8 cellular contexts compared by ENCODE assay signal in the genomic region with DNA sequence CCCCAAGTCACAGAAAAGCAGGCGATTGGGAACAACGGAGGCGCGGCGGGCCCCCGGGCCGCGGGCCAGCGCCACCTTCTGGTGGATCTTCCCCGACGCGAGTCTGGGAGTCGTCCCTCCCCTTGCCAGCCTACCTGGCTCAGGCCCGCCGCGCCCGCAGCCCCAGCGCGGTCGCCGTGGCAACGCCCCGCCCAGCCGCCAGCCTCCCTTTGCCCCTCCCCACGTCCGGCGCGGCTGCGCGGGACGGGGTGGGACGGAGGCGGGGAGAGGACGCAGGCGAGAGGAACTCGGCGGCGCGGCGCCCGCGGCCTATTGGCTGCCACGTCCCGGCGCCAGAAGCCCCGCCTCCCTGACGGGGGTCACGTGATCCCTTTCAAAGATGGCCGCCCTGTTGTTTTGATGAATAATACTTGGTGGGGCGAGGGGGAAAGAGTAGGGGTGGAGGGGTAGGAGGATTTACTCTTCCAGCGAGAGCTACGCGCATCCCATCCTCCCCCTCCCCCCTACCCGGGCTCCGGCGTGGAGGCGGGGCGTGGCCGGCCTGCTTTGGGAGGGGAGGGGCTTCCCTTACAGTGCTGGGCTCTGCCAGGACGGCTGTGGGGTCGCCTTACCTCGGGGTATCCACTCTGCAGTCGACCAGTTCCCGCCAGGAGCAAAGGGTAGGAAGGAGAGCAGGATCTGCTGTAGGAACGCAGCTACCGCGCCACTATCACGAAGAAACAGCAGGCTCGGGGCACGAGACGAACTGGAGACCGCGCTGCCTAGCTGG. TPM values are rescaled to one million over a fixed set of nuclear protein-coding genes. Genes with fewer than 3 reads are reported as not detected.
DNase-seq lines count a peak whose midpoint lies in the region; ATAC-seq and TF ChIP-seq lines count a peak whose summit lies in the region.

A gene (plus strand): TSS at position 369 of the 769 bp plus-strand sequence. CDS start 713 bp downstream, outside the sequence.

- H3K4me3 ChIP-seq in right atrium auricular region = peak within 1 kb of the TSS; percentile 87 to 90
- H3K4me3 ChIP-seq in uterus = peak within 1 kb of the TSS; percentile 84 to 95

- H3K27me3 ChIP-seq in right atrium auricular region = no peaks in the 10 kb centered on the region
- H3K27me3 ChIP-seq in uterus = no peaks in the 10 kb centered on the region

- H3K36me3 ChIP-seq in right atrium auricular region (peaks cover 13% of the 10 kb centered on the region), uterus (no peaks in the 10 kb centered on the region)

- peak in 1 of 2 donors; percentile 55 for TF ChIP-seq POLR2A in uterus (IDR thresholded peaks at IDR 0.05)

- peaks cover 0 to 27% of the 10 kb centered on the region in 2 donors for H3K4me1 ChIP-seq in right atrium auricular region
- H3K4me1 ChIP-seq in uterus = no peaks in the 10 kb centered on the region

- H3K27ac ChIP-seq in angular gyrus (ENCODE audit: low read depth, low read length) (peak within 1 kb of the TSS; percentile 92), right atrium auricular region (peak within 1 kb of the TSS; percentile 94 to 95), uterus (peak within 1 kb of the TSS; percentile 92 to 96)

- H3K9me3 ChIP-seq in right atrium auricular region (no peaks in the 10 kb centered on the region), uterus (no peaks in the 10 kb centered on the region)

- ATAC-seq in GM18499 (IDR thresholded peaks at IDR 0.05; ENCODE audit: insufficient read depth, unreplicated experiment) (peak; percentile 72), HG02943 (IDR thresholded peaks at IDR 0.05; ENCODE audit: low read depth, unreplicated experiment) (peak; percentile 92)

- peak; percentile 95 to 99 for DNase-seq in NCI-H187 (lab: John Stamatoyannopoulos, UW)
- peak; percentile 97 to 99 (median 98) for DNase-seq in T-helper 2 cell
- peak; percentile 97 for DNase-seq in right atrium auricular region (ENCODE audit: low spot score)
- DNase-seq in pulmonary artery endothelial cell (ENCODE audit: low read depth, low spot score) = peak; percentile 93
- peak; percentile 97 to 98 for DNase-seq in uterus

- intact Hi-C loops in uterus (cut with DNase I; ENCODE audit: low total_unique reads) = no loop called here

- TF ChIP-seq CTCF in right atrium auricular region (IDR thresholded peaks at IDR 0.05) (peak; percentile 53 to 91), uterus (IDR thresholded peaks at IDR 0.05) (peak; percentile 83 to 93 (median 87))

RNA-seq across cellular contexts. Expression of the gene that starts here (rescaled TPM):
- total RNA-seq in right atrium auricular region = 10 to 100 TPM; 50.2 to 71.3 TPM
- 17.3 and 24.2 TPM in 2 replicates for total RNA-seq in pulmonary artery endothelial cell
- 10 to 100 TPM; 15.4 to 54.2 (median 30.4) TPM for total RNA-seq in uterus

Comparison
In these comparisons a context has a peak if more than half of its experiments do, and no peak if none do; other contexts are left out.
1. Peak in every context shown above with its lines: DNase-seq, ATAC-seq, H3K4me3 ChIP-seq and H3K27ac ChIP-seq.